Comparison of ENCODE assay signal across 33 cellular contexts in genomic region chr1:53462769-53463501, GRCh38. TPM values are rescaled to one million over a fixed set of nuclear protein-coding genes. Genes with fewer than 3 reads are reported as not detected.
A peak's percentile ranks its signal among the peaks of the same experiment; 100 is the strongest.
DNase-seq lines count a peak whose midpoint lies in the region; ATAC-seq and TF ChIP-seq lines count a peak whose summit lies in the region.
"Had no signal": no experiment of that assay in that cellular context is flagged by ENCODE, and none has a peak within 500 bp of the region (broad histone marks: within the 10 kb centered on the region; RNA-seq: fewer than 3 reads in every experiment).

No MANE protein-coding gene starts in this region.

- TF ChIP-seq POLR2A in spleen (IDR thresholded peaks at IDR 0.05) (no peak), erythroblast (IDR thresholded peaks at IDR 0.05; ENCODE audit: low read length) (no peak)

- DNase-seq in NCI-H2227 (lab: John Stamatoyannopoulos, UW; ENCODE audit: unreplicated experiment) (peak; percentile 35), NCI-H2227 treated with DMSO at 0.1 percent for 48 hours (lab: John Stamatoyannopoulos, UW) (no peak), NT2/D1 (ENCODE audit: low read depth, low spot score) (no peak), islet precursor cell (peak; percentile 59), spleen (peak; percentile 59), hepatic stellate cell (ENCODE audit: low spot score) (no peak), erythroblast (lab: John Stamatoyannopoulos, UW) (no peak)
- DNase-seq: 8988T; activated CD4-positive, CD25-positive, alpha-beta regulatory T cell treated with anti-CD3 and anti-CD28 coated beads, Interleukin-2, amount 50 U/mL, for 72 hours; activated CD8-positive, alpha-beta T cell treated with anti-CD3 and anti-CD28 coated beads for 36 hours; activated T-cell treated with anti-CD3 and anti-CD28 coated beads for 4 hours; CD4-positive, alpha-beta T cell; colonic mucosa; H9; KG1; left colon; mammary epithelial cell; MM.1S; NCI-H2081 treated with DMSO at 0.1 percent for 48 hours; NCI-H510A treated with DMSO at 0.1 percent for 48 hours; nucleus accumbens; stimulated activated naive CD8-positive, alpha-beta T cell treated with anti-CD3 and anti-CD28 coated beads, Interleukin-15, amount 100 ng/mL, for 72 hours; uterus had no signal

- no peak for TF ChIP-seq CTCF in spleen (IDR thresholded peaks at IDR 0.05 in 8 of 11, conservative IDR thresholded peaks at IDR 0.05 in 3 of 11)

- H3K27ac ChIP-seq in spleen = no peak overlapping the region
- H3K27ac ChIP-seq: colonic mucosa, esophagus muscularis mucosa, hepatocyte, SJSA1, uterus had no signal

- H3K36me3 ChIP-seq in NT2/D1 (ENCODE audit: insufficient read depth, insufficient read length, low read length) (no peaks in the 10 kb centered on the region), spleen (no peaks in the 10 kb centered on the region)
- H3K36me3 ChIP-seq: colonic mucosa, esophagus muscularis mucosa, SJSA1, uterus had no signal

- 81 to 87% (median 82%) methylated on average over 9 to 11 of the region's 11 CpGs for WGBS in spleen, 5 donors

- H3K27me3 ChIP-seq in NT2/D1 (ENCODE audit: insufficient read depth, insufficient read length) = peaks cover 13% of the 10 kb centered on the region
- H3K27me3 ChIP-seq in spleen (replicated peaks in 1 of 7) = no peaks in the 10 kb centered on the region
- H3K27me3 ChIP-seq: colonic mucosa, esophagus muscularis mucosa, hepatocyte, SJSA1, uterus had no signal

- H3K4me3 ChIP-seq in NT2/D1 (ENCODE audit: insufficient read length, low read depth) (no peak overlapping the region), spleen (no peak overlapping the region)
- H3K4me3 ChIP-seq: colonic mucosa, esophagus muscularis mucosa, hepatocyte, SJSA1, uterus had no signal

- peaks cover 9% of the 10 kb centered on the region; the same call in 1 of the 2 replicates for H3K9me3 ChIP-seq in NT2/D1 (ENCODE audit: insufficient read depth, low read length)
- no peaks in the 10 kb centered on the region for H3K9me3 ChIP-seq in spleen
- H3K9me3 ChIP-seq: colonic mucosa, esophagus muscularis mucosa, SJSA1, uterus had no signal

- peaks cover 3% of the 10 kb centered on the region for H3K4me1 ChIP-seq in NT2/D1 (ENCODE audit: insufficient read depth, insufficient read length)
- no peaks in the 10 kb centered on the region for H3K4me1 ChIP-seq in spleen
- H3K4me1 ChIP-seq: colonic mucosa, esophagus muscularis mucosa, SJSA1, uterus had no signal

- ATAC-seq in HG03108 (IDR thresholded peaks at IDR 0.05; ENCODE audit: unreplicated experiment) = no peak
- ATAC-seq: activated CD8-positive, alpha-beta T cell treated with anti-CD3 and anti-CD28 coated beads for 36 hours; activated naive CD4-positive, alpha-beta T cell treated with anti-CD3 and anti-CD28 coated beads, Interleukin-2, amount 50 U/mL, for 72 hours; left colon; stimulated activated naive CD8-positive, alpha-beta T cell treated with anti-CD3 and anti-CD28 coated beads, Interleukin-15, amount 100 ng/mL, for 72 hours had no signal

- intact Hi-C loops in spleen (cut with DNase I; ENCODE audit: low total_unique reads) = no loop called here

- peak overlapping the region; percentile 9 for H3K9ac ChIP-seq in NT2/D1 (ENCODE audit: insufficient read length, low read depth)

RNA-seq across cellular contexts. Expression of gene DMRTB1, which starts 3.7 kb away (rescaled TPM):
- total RNA-seq in spleen = not detected
- not detected for polyA plus RNA-seq in spleen
- total RNA-seq: activated CD8-positive, alpha-beta T cell treated with anti-CD3 and anti-CD28 coated beads for 36 hours; activated naive CD4-positive, alpha-beta T cell treated with anti-CD3 and anti-CD28 coated beads, Interleukin-2, amount 50 U/mL, for 72 hours; CD4-positive, alpha-beta T cell; colonic mucosa; esophagus muscularis mucosa; frontal cortex; H9; hepatocyte; left colon; mammary epithelial cell; pulmonary artery endothelial cell; RPMI7951; SJSA1; skeletal muscle tissue; T-helper 1 cell treated with Interleukin-12 subunit alpha and Interleukin-12 subunit beta and Interleukin-4 antibody, amounts not matched to agents 30 ng/mL and 1 ng/mL, for 36 hours; uterus had no signal
- polyA plus RNA-seq: hepatocyte, mammary epithelial cell had no signal

Comparison
In these comparisons a context has a peak if more than half of its experiments do, and no peak if none do; other contexts are left out.
1. DNase-seq: peak in NCI-H2227 (single experiment), islet precursor cell (single experiment) and spleen (single experiment); none in NCI-H2227 treated with DMSO at 0.1 percent for 48 hours (single experiment), NT2/D1 (single experiment), hepatic stellate cell (single experiment) and erythroblast (0 of 2).